Comparison of ENCODE assay signal across 1 cellular context in genomic region chr12:67658486-67658885, GRCh38.
TF ChIP-seq lines count a peak whose summit lies in the region.

No MANE protein-coding gene starts in this region.

TF ChIP-seq in IMR-90, 13 proteins besides CTCF, POLR2A, EP300 and RAD21 (continued from another document):
- TF ChIP-seq ELK1 (IDR thresholded peaks at IDR 0.05; ENCODE audit: borderline replicate concordance, low read depth, low read length) (no peak), MXI1 (IDR thresholded peaks at IDR 0.05; ENCODE audit: borderline replicate concordance, low read depth, low read length) (no peak), CHD1 (IDR thresholded peaks at IDR 0.05; ENCODE audit: low read depth, low read length) (no peak), RCOR1 (IDR thresholded peaks at IDR 0.05; ENCODE audit: insufficient replicate concordance, low read length) (no peak), NFE2L2 (IDR thresholded peaks at IDR 0.05; ENCODE audit: low read depth, low read length) (no peak)
